In the genomic region with DNA sequence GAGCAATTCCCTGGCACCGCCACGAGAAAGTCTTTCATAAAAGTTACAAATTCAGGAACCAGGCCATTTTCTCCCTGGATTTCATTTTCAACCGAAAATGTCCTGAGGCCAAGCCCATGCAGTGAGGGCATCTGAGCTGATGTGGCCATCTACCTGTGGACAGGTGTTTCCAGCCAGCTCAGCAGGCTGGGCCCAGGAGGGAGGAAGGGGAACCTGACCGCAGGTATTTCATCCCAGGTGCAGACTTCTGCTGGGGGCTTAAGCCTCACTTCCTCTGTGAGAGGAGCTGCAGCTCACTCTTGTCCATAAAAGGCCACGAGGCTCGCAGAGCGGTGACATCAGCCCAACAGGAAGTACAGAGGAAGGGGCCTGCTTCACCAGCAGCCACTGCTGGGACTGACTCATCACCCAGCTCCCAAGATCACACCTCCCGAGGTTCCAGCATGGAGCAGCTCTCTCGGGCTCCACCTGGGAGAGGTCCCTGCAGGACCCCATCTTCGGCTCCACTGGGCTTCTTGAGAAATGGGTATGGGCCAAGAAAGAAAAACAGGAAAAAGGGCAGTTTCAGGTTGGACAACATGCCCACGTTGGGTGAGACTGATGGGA, we compare ENCODE assay signal across 8 cellular contexts. TPM values are rescaled to one million over a fixed set of nuclear protein-coding genes. Genes with fewer than 3 reads are reported as not detected.
DNase-seq lines count a peak whose midpoint lies in the region; ATAC-seq and TF ChIP-seq lines count a peak whose summit lies in the region.

No MANE protein-coding gene starts in this region.

- H3K4me1 Mint-ChIP-seq in CD4-positive, CD25-positive, alpha-beta regulatory T cell: peaks cover 17 to 97% (median 84%) of the 10 kb centered on the region in 4 donors
- peaks cover 93% of the 10 kb centered on the region for H3K4me1 Mint-ChIP-seq in T-helper 1 cell treated with Interleukin-12 subunit alpha and Interleukin-12 subunit beta and Interleukin-4 antibody, amounts not matched to agents 30 μg/mL and 1 μg/mL, for 36 hours (ENCODE audit: low read depth)
- H3K4me1 Mint-ChIP-seq in immature natural killer cell: peaks cover 92 to 97% of the 10 kb centered on the region in 2 donors

- peak; percentile 94 for TF ChIP-seq EP300 in Ishikawa (IDR thresholded peaks at IDR 0.05; ENCODE audit: borderline replicate concordance)

- peaks cover 56% of the 10 kb centered on the region for H3K36me3 Mint-ChIP-seq in CD4-positive, CD25-positive, alpha-beta regulatory T cell
- H3K36me3 Mint-ChIP-seq in T-helper 1 cell treated with Interleukin-12 subunit alpha and Interleukin-12 subunit beta and Interleukin-4 antibody, amounts not matched to agents 30 μg/mL and 1 μg/mL, for 36 hours (ENCODE audit: low read depth): peaks cover 70% of the 10 kb centered on the region
- peaks cover 15 to 20% (median 17%) of the 10 kb centered on the region in 3 donors for H3K36me3 Mint-ChIP-seq in immature natural killer cell

- no peak for TF ChIP-seq CTCF in astrocyte of the spinal cord (IDR thresholded peaks at IDR 0.05; ENCODE audit: low read depth, low read length)

- no peaks in the 10 kb centered on the region for H3K9me3 ChIP-seq in CD4-positive, CD25-positive, alpha-beta regulatory T cell (ENCODE audit: control insufficient read depth in 2 of 2, low read length in 2 of 2)

- H3K4me3 ChIP-seq in CD4-positive, CD25-positive, alpha-beta regulatory T cell (ENCODE audit: low read depth, low read length): peak overlapping the region; percentile 58
- H3K4me3 ChIP-seq in astrocyte of the spinal cord (ENCODE audit: low read depth, low read length): no peak overlapping the region

- peak; percentile 75 to 80 for ATAC-seq in CD4-positive, CD25-positive, alpha-beta regulatory T cell (ENCODE audit: low read depth in 2 of 2)
- peak; percentile 66 for ATAC-seq in GM19463 (IDR thresholded peaks at IDR 0.05; ENCODE audit: unreplicated experiment)

- peaks cover 69% of the 10 kb centered on the region for H3K36me3 ChIP-seq in CD4-positive, CD25-positive, alpha-beta regulatory T cell (ENCODE audit: control insufficient read depth, insufficient read depth, low read length)

- no peak; the same call in 1 of the 2 replicates for TF ChIP-seq RAD21 in Ishikawa (IDR thresholded peaks at IDR 0.05; ENCODE audit: low read depth)

- H3K9me3 Mint-ChIP-seq in CD4-positive, CD25-positive, alpha-beta regulatory T cell: no peaks in the 10 kb centered on the region
- no peaks in the 10 kb centered on the region for H3K9me3 Mint-ChIP-seq in T-helper 1 cell treated with Interleukin-12 subunit alpha and Interleukin-12 subunit beta and Interleukin-4 antibody, amounts not matched to agents 30 μg/mL and 1 μg/mL, for 36 hours
- no peaks in the 10 kb centered on the region for H3K9me3 Mint-ChIP-seq in immature natural killer cell

- H3K27me3 ChIP-seq in CD4-positive, CD25-positive, alpha-beta regulatory T cell (ENCODE audit: control insufficient read depth, insufficient read depth, low read length): no peaks in the 10 kb centered on the region

- H3K4me3 Mint-ChIP-seq in CD4-positive, CD25-positive, alpha-beta regulatory T cell: peak overlapping the region; percentile 82 to 96 (median 90)
- peak overlapping the region; percentile 90 for H3K4me3 Mint-ChIP-seq in T-helper 1 cell treated with Interleukin-12 subunit alpha and Interleukin-12 subunit beta and Interleukin-4 antibody, amounts not matched to agents 30 μg/mL and 1 μg/mL, for 36 hours
- H3K4me3 Mint-ChIP-seq in immature natural killer cell: peak overlapping the region; percentile 82 to 91 (median 91)

- peaks cover 81% of the 10 kb centered on the region for H3K4me1 ChIP-seq in CD4-positive, CD25-positive, alpha-beta regulatory T cell (ENCODE audit: control insufficient read depth, insufficient read depth, low read length, poor library complexity, severe bottlenecking)

- peaks cover 5% of the 10 kb centered on the region for H3K27me3 Mint-ChIP-seq in CD4-positive, CD25-positive, alpha-beta regulatory T cell
- no peaks in the 10 kb centered on the region for H3K27me3 Mint-ChIP-seq in T-helper 1 cell treated with Interleukin-12 subunit alpha and Interleukin-12 subunit beta and Interleukin-4 antibody, amounts not matched to agents 30 μg/mL and 1 μg/mL, for 36 hours (ENCODE audit: low read depth)
- H3K27me3 Mint-ChIP-seq in immature natural killer cell (ENCODE audit: low read depth in 3 of 3): peaks cover 9 to 31% (median 29%) of the 10 kb centered on the region in 3 donors

- peak; percentile 74 to 93 (median 77) for DNase-seq in CD4-positive, CD25-positive, alpha-beta regulatory T cell
- peak; percentile 96 for DNase-seq in astrocyte of the spinal cord (ENCODE audit: low read depth, low spot score)
- peak; percentile 70 to 72 (median 72) for DNase-seq in immature natural killer cell
- peak; percentile 54 to 68 for DNase-seq in stimulated activated CD4-positive, alpha-beta T cell treated with anti-CD3 and anti-CD28 coated beads, Interleukin-15, amount 100 ng/mL, for 1 hour (ENCODE audit: low read depth in 1 of 2, low spot score in 1 of 2)
- DNase-seq in NCI-H748 (lab: John Stamatoyannopoulos, UW; ENCODE audit: unreplicated experiment): no peak

- peak overlapping the region; percentile 93 for H3K27ac ChIP-seq in CD4-positive, CD25-positive, alpha-beta regulatory T cell (ENCODE audit: insufficient read depth, low read length, poor library complexity, severe bottlenecking)

- H3K27ac Mint-ChIP-seq in CD4-positive, CD25-positive, alpha-beta regulatory T cell: peak overlapping the region; percentile 94 to 100 (median 99)
- peak overlapping the region; percentile 100 for H3K27ac Mint-ChIP-seq in T-helper 1 cell treated with Interleukin-12 subunit alpha and Interleukin-12 subunit beta and Interleukin-4 antibody, amounts not matched to agents 30 μg/mL and 1 μg/mL, for 36 hours
- H3K27ac Mint-ChIP-seq in immature natural killer cell: peak overlapping the region; percentile 96 to 99 (median 98)

- in situ Hi-C loops in astrocyte of the spinal cord (cut with HindIII; ENCODE audit: low sequenced_read_pairs): no loop called here

TF ChIP-seq in Ishikawa, 13 proteins besides CTCF, POLR2A, EP300 and RAD21:
- TF ChIP-seq, protein P1, sequence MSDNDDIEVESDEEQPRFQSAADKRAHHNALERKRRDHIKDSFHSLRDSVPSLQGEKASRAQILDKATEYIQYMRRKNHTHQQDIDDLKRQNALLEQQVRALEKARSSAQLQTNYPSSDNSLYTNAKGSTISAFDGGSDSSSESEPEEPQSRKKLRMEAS (IDR thresholded peaks at IDR 0.05): peak; percentile 79
- TF ChIP-seq ZBTB7A (IDR thresholded peaks at IDR 0.05; ENCODE audit: low read depth): 0 out of 2 replicates have a peak, but pooled peaks have one; percentile 27
- TF ChIP-seq, protein P2, sequence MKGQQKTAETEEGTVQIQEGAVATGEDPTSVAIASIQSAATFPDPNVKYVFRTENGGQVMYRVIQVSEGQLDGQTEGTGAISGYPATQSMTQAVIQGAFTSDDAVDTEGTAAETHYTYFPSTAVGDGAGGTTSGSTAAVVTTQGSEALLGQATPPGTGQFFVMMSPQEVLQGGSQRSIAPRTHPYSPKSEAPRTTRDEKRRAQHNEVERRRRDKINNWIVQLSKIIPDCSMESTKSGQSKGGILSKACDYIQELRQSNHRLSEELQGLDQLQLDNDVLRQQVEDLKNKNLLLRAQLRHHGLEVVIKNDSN (IDR thresholded peaks at IDR 0.05): 0 out of 2 replicates have a peak, but pooled peaks have one; percentile 2
- no peak for TF ChIP-seq TAF1 (IDR thresholded peaks at IDR 0.05; ENCODE audit: low read depth)
- TF ChIP-seq YY1 (IDR thresholded peaks at IDR 0.05; ENCODE audit: low read depth): no peak
- TF ChIP-seq FOXM1 (IDR thresholded peaks at IDR 0.05; ENCODE audit: borderline replicate concordance, low read depth): peak; percentile 89
- TF ChIP-seq NFIC (IDR thresholded peaks at IDR 0.05): peak; percentile 29
- peak; percentile 31; the same call in 1 of the 2 replicates for TF ChIP-seq CREB1 (IDR thresholded peaks at IDR 0.05; ENCODE audit: low read depth)
- peak; percentile 96 for TF ChIP-seq TCF12 (IDR thresholded peaks at IDR 0.05; ENCODE audit: low read depth)
- TF ChIP-seq CEBPB (IDR thresholded peaks at IDR 0.05): peak; percentile 8; the same call in 1 of the 2 replicates
- no peak for TF ChIP-seq EGR1 (IDR thresholded peaks at IDR 0.05)
- peak; percentile 60 for TF ChIP-seq TEAD4 (IDR thresholded peaks at IDR 0.05)
- TF ChIP-seq, protein P3, sequence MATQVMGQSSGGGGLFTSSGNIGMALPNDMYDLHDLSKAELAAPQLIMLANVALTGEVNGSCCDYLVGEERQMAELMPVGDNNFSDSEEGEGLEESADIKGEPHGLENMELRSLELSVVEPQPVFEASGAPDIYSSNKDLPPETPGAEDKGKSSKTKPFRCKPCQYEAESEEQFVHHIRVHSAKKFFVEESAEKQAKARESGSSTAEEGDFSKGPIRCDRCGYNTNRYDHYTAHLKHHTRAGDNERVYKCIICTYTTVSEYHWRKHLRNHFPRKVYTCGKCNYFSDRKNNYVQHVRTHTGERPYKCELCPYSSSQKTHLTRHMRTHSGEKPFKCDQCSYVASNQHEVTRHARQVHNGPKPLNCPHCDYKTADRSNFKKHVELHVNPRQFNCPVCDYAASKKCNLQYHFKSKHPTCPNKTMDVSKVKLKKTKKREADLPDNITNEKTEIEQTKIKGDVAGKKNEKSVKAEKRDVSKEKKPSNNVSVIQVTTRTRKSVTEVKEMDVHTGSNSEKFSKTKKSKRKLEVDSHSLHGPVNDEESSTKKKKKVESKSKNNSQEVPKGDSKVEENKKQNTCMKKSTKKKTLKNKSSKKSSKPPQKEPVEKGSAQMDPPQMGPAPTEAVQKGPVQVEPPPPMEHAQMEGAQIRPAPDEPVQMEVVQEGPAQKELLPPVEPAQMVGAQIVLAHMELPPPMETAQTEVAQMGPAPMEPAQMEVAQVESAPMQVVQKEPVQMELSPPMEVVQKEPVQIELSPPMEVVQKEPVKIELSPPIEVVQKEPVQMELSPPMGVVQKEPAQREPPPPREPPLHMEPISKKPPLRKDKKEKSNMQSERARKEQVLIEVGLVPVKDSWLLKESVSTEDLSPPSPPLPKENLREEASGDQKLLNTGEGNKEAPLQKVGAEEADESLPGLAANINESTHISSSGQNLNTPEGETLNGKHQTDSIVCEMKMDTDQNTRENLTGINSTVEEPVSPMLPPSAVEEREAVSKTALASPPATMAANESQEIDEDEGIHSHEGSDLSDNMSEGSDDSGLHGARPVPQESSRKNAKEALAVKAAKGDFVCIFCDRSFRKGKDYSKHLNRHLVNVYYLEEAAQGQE (IDR thresholded peaks at IDR 0.05; ENCODE audit: low read depth): no peak

RNA-seq across cellular contexts. Expression of a gene that starts 56.4 kb away (rescaled TPM):
- 1,341 TPM for total RNA-seq in CD4-positive, CD25-positive, alpha-beta regulatory T cell
- polyA plus RNA-seq in CD4-positive, CD25-positive, alpha-beta regulatory T cell: 10 to 100 TPM; 80.0 to 98.9 (median 93.4) TPM
- polyA plus RNA-seq in immature natural killer cell: 100 to 1,000 TPM in 1 of 3 donors, 10 to 100 TPM in 1, 1 to 10 TPM in 1; 8.7 to 355 (median 40.2) TPM
